In the genomic region with DNA sequence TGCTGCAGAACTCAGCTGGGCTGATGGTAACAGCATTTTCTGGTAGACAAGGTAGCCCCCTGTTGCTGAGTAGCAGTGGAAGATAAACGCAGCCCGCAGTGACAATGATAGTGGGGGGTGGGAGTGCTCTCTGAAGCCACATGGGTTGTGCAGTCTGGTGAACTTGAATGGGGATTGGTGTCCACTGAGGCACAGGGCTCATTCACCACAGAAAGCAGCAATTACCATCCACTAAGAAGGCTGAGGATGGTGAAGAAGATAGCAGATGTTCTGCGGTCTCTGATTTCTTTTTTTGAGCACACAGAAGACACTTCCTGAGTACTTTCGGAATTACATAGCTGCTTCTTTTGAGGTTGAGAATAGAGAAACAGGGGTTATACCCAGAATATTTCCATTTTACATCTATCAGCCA, we compare ENCODE assay signal across 9 cellular contexts.
DNase-seq lines count a peak whose midpoint lies in the region; ATAC-seq, FAIRE-seq and TF ChIP-seq lines count a peak whose summit lies in the region.
"Had no signal": no experiment of that assay in that cellular context is flagged by ENCODE, and none has a peak within 500 bp of the region (broad histone marks: within the 10 kb centered on the region; RNA-seq: fewer than 3 reads in every experiment).

No MANE protein-coding gene starts in this region.

- TF ChIP-seq CTCF in D721Med (IDR thresholded peaks at IDR 0.05; ENCODE audit: insufficient read depth, missing control alignments): no peak

- no peak for FAIRE-seq in D721Med (lab: Jason Lieb, UNC)
- FAIRE-seq: astrocyte had no signal

- ATAC-seq in GM18861 (IDR thresholded peaks at IDR 0.05; ENCODE audit: unreplicated experiment) (peak; percentile 61), GM21717 (IDR thresholded peaks at IDR 0.05; ENCODE audit: unreplicated experiment) (peak; percentile 85), HG03196 (IDR thresholded peaks at IDR 0.05; ENCODE audit: unreplicated experiment) (peak; percentile 93)

- peak; percentile 13 for DNase-seq in iPS-NIHi7 (ENCODE audit: extremely low spot score)
- no peak for DNase-seq in NCI-H510A treated with DMSO at 0.1 percent for 48 hours (lab: John Stamatoyannopoulos, UW)
- DNase-seq in DMS114 treated with DMSO at 0.1 percent for 48 hours (lab: John Stamatoyannopoulos, UW; ENCODE audit: unreplicated experiment): no peak
- no peak for DNase-seq in D721Med (ENCODE audit: insufficient read length, low spot score)
- no peak for DNase-seq in occipital lobe (lab: John Stamatoyannopoulos, UW)
